ENCODE assay signal across 26 cellular contexts in the genomic region with DNA sequence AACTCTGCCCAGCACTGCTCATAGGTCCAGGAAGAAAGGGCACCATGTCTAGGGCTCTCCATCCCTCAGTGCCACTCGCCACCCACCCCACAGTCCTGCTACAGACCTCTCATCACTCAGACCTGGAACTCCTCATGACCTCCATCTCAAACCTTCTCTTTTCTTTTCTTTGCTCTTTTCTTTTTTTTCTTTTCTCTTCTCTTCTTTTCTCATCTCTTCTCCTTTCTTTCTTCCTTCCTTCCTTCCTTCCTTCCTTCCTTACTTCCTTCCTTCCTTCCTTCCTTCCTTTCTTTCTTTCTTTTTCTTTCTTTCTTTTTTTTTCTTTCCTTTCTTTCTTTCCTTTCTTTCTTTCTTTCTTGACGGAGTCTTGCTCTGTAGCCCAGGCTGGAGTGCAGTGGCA.
DNase-seq lines count a peak whose midpoint lies in the region; ATAC-seq, FAIRE-seq and TF ChIP-seq lines count a peak whose summit lies in the region.
"Had no signal": no experiment of that assay in that cellular context is flagged by ENCODE, and none has a peak within 500 bp of the region (broad histone marks: within the 10 kb centered on the region; RNA-seq: fewer than 3 reads in every experiment).

No MANE protein-coding gene starts in this region.

- TF ChIP-seq CTCF in MCF 10A (IDR thresholded peaks at IDR 0.05; ENCODE audit: unreplicated experiment), result no peak
- TF ChIP-seq CTCF in mammary epithelial cell (conservative IDR thresholded peaks at IDR 0.05 in 1 of 2, IDR thresholded peaks at IDR 0.05 in 1 of 2; ENCODE audit: extremely low read depth in 1 of 2, insufficient read depth in 1 of 2, low read depth in 1 of 2, low read length in 2 of 2), result no peak
- no peak for TF ChIP-seq CTCF in K562 (IDR thresholded peaks at IDR 0.05 in 2 of 3, conservative IDR thresholded peaks at IDR 0.05 in 1 of 3; ENCODE audit: insufficient read depth in 2 of 3, low read depth in 1 of 3, low read length in 3 of 3)

- H3K27me3 ChIP-seq in mammary epithelial cell (ENCODE audit: insufficient read depth, low read length) (no peaks in the 10 kb centered on the region), K562 (ENCODE audit: control insufficient read depth in 2 of 2, insufficient read depth in 2 of 2, low read length in 2 of 2) (no peaks in the 10 kb centered on the region)
- H3K27me3 ChIP-seq: BE2C; BLaER1 treated with 17β-estradiol and CSF1 and Interleukin-3, amounts not matched to agents 10 nM and 100 nM had no signal

- H3K27me3 Mint-ChIP-seq in MCF 10A (ENCODE audit: insufficient read depth, unreplicated experiment), result no peaks in the 10 kb centered on the region
- H3K27me3 Mint-ChIP-seq in stimulated activated memory B cell treated with anti-CD40 and anti-IgM and Interleukin-4, amounts not matched to agents 10 μg/mL and 1 μg/mL and 100 μg/mL, for 72 hours, result peaks cover 15% of the 10 kb centered on the region
- H3K27me3 Mint-ChIP-seq: CD4-positive, alpha-beta T cell had no signal

- H3K4me1 ChIP-seq in mammary epithelial cell (ENCODE audit: insufficient read depth, low read length), result no peaks in the 10 kb centered on the region
- peaks cover 31 to 32% of the 10 kb centered on the region in 2 experiments for H3K4me1 ChIP-seq in K562 (replicated peaks in 1 of 2; ENCODE audit: control insufficient read depth in 2 of 2, insufficient read depth in 2 of 2, low read length in 2 of 2)
- H3K4me1 ChIP-seq: BE2C had no signal

- dilution Hi-C loops in mammary epithelial cell (cut with HindIII; ENCODE audit: low sequenced_read_pairs), result no loop called here

- H3K79me2 ChIP-seq in mammary epithelial cell (ENCODE audit: insufficient read depth, low read length) (no peaks in the 10 kb centered on the region), K562 (ENCODE audit: control insufficient read depth, insufficient read depth, low read length) (no peaks in the 10 kb centered on the region)

- in situ Hi-C loops in mammary epithelial cell (cut with MboI; ENCODE audit: low sequenced_read_pairs in 2 of 2) (no loop called here), K562 (cut with MboI) (no loop called here)

- H3K4me3 ChIP-seq in mammary epithelial cell (replicated peaks in 1 of 3; ENCODE audit: insufficient read depth in 1 of 3, low read depth in 2 of 3, low read length in 3 of 3) (no peak overlapping the region), K562 (no peak overlapping the region)
- H3K4me3 ChIP-seq: A549; BLaER1 treated with 17β-estradiol and CSF1 and Interleukin-3, amounts not matched to agents 10 nM and 100 nM; GM12878; GM23248 had no signal

- POLR2A ChIA-PET in MCF 10A (lab: Yijun Ruan, JAX), result no interaction called here
- POLR2A ChIA-PET in K562 (lab: Yijun Ruan, JAX), result no interaction called here

- TF ChIP-seq EP300 in K562 (IDR thresholded peaks at IDR 0.05; ENCODE audit: low read length), result no peak

- no peaks in the 10 kb centered on the region for H3K9me3 ChIP-seq in mammary epithelial cell (replicated peaks; ENCODE audit: insufficient read depth, low read length)
- H3K9me3 ChIP-seq in K562 (replicated peaks; ENCODE audit: control insufficient read depth, insufficient read depth, low read depth, low read length), result no peaks in the 10 kb centered on the region
- H3K9me3 ChIP-seq: A549, BE2C had no signal

- no peaks in the 10 kb centered on the region for H3K9me3 Mint-ChIP-seq in MCF 10A (ENCODE audit: unreplicated experiment)
- H3K9me3 Mint-ChIP-seq in stimulated activated memory B cell treated with anti-CD40 and anti-IgM and Interleukin-4, amounts not matched to agents 10 μg/mL and 1 μg/mL and 100 μg/mL, for 72 hours, result peaks cover 4% of the 10 kb centered on the region
- H3K9me3 Mint-ChIP-seq: CD4-positive, alpha-beta T cell had no signal

- no peak for ATAC-seq in K562
- no peak for ATAC-seq in stimulated activated memory B cell treated with anti-CD40 and anti-IgM and Interleukin-4, amounts not matched to agents 10 μg/mL and 1 μg/mL and 100 μg/mL, for 72 hours
- ATAC-seq: A549, GM12878 had no signal

- 73% methylated on average over 2 of the region's 2 CpGs for WGBS in mammary epithelial cell (ENCODE audit: low coverage, missing lambda C conversion rate)
- WGBS in K562 (ENCODE audit: insufficient coverage, low coverage, missing lambda C conversion rate), result 75% methylated on average over 2 of the region's 2 CpGs

- CTCF ChIA-PET in MCF 10A (lab: Yijun Ruan, JAX), result no interaction called here
- CTCF ChIA-PET in mammary epithelial cell (lab: Charles Lee; ENCODE audit: low non-redundant PET), result no interaction called here
- CTCF ChIA-PET in K562 (lab: Yijun Ruan, JAX; ENCODE audit: low intra/inter-chr PET ratio), result no interaction called here

- no peaks in the 10 kb centered on the region for H3K36me3 Mint-ChIP-seq in MCF 10A (ENCODE audit: insufficient read depth, unreplicated experiment)
- H3K36me3 Mint-ChIP-seq in stimulated activated memory B cell treated with anti-CD40 and anti-IgM and Interleukin-4, amounts not matched to agents 10 μg/mL and 1 μg/mL and 100 μg/mL, for 72 hours, result no peaks in the 10 kb centered on the region
- H3K36me3 Mint-ChIP-seq: CD14-positive monocyte; CD8-positive, alpha-beta memory T cell had no signal

- BruUV-seq in MCF 10A (replicated peaks; lab: Mats Ljungman, UMichigan), result no TSS peak
- BruUV-seq in mammary epithelial cell (replicated peaks; lab: Mats Ljungman, UMichigan), result no TSS peak
- BruUV-seq in K562 (replicated peaks; lab: Mats Ljungman, UMichigan), result no TSS peak

- H3K4me3 Mint-ChIP-seq in MCF 10A (ENCODE audit: unreplicated experiment), result no peak overlapping the region
- H3K4me3 Mint-ChIP-seq in stimulated activated memory B cell treated with anti-CD40 and anti-IgM and Interleukin-4, amounts not matched to agents 10 μg/mL and 1 μg/mL and 100 μg/mL, for 72 hours, result no peak overlapping the region
- H3K4me3 Mint-ChIP-seq: CD4-positive, alpha-beta T cell had no signal

- H3K27ac ChIP-seq in mammary epithelial cell (ENCODE audit: insufficient read depth, low read depth, low read length) (no peak overlapping the region), K562 (ENCODE audit: extremely low read depth, low read depth, low read length) (no peak overlapping the region)
- H3K27ac ChIP-seq: A549; BLaER1 treated with 17β-estradiol and CSF1 and Interleukin-3, amounts not matched to agents 10 nM and 100 nM; GM23248 had no signal

- no peak overlapping the region for H2AFZ ChIP-seq in mammary epithelial cell (ENCODE audit: low read depth, low read length)
- H2AFZ ChIP-seq in K562 (ENCODE audit: low read depth, low read length), result no peak overlapping the region
- H2AFZ ChIP-seq: GM23248 had no signal

- no peak for TF ChIP-seq POLR2A in K562 (conservative IDR thresholded peaks at IDR 0.05)

- no peak for TF ChIP-seq RAD21 in K562 (CRISPR knock-in tag; conservative IDR thresholded peaks at IDR 0.05 in 1 of 2, IDR thresholded peaks at IDR 0.05 in 1 of 2)

- no peaks in the 10 kb centered on the region for H3K4me1 Mint-ChIP-seq in MCF 10A (ENCODE audit: insufficient read depth, unreplicated experiment)
- peaks cover 7% of the 10 kb centered on the region for H3K4me1 Mint-ChIP-seq in stimulated activated memory B cell treated with anti-CD40 and anti-IgM and Interleukin-4, amounts not matched to agents 10 μg/mL and 1 μg/mL and 100 μg/mL, for 72 hours

- H4K20me1 ChIP-seq in mammary epithelial cell (ENCODE audit: insufficient read depth, low read length) (no peaks in the 10 kb centered on the region), K562 (replicated peaks; ENCODE audit: control insufficient read depth, insufficient read depth, low read length) (no peaks in the 10 kb centered on the region)
- H4K20me1 ChIP-seq: BLaER1 treated with 17β-estradiol and CSF1 and Interleukin-3, amounts not matched to agents 10 nM and 100 nM had no signal

- intact Hi-C loops in MCF 10A (cut with micrococcal nuclease), result loop anchor here (10.0 kb wide), 1 partner anchor 102 kb away; no protein-coding TSS in a partner anchor
- intact Hi-C loops in mammary epithelial cell (cut with micrococcal nuclease), result no loop called here
- intact Hi-C loops in K562 (cut with micrococcal nuclease), result loop anchor here (10.0 kb wide), 1 partner anchor 352 kb away; no protein-coding TSS in a partner anchor

- H3K27ac Mint-ChIP-seq in MCF 10A (ENCODE audit: low read depth, unreplicated experiment), result peak overlapping the region; percentile 5
- peak overlapping the region; percentile 6 for H3K27ac Mint-ChIP-seq in stimulated activated memory B cell treated with anti-CD40 and anti-IgM and Interleukin-4, amounts not matched to agents 10 μg/mL and 1 μg/mL and 100 μg/mL, for 72 hours
- H3K27ac Mint-ChIP-seq: CD14-positive monocyte; CD4-positive, alpha-beta T cell had no signal

- H3K4me2 ChIP-seq in mammary epithelial cell (ENCODE audit: insufficient read depth, low read depth, low read length) (no peak overlapping the region), K562 (ENCODE audit: insufficient read depth, low read length) (no peak overlapping the region)
- H3K4me2 ChIP-seq: A549; BLaER1 treated with 17β-estradiol and CSF1 and Interleukin-3, amounts not matched to agents 10 nM and 100 nM had no signal

- no peak for DNase-seq in MCF 10A (ENCODE audit: unreplicated experiment)
- DNase-seq in mammary epithelial cell, result no peak
- DNase-seq in K562 (ENCODE audit: extremely low read depth in 1 of 4, low spot score in 3 of 4), result no peak
- DNase-seq in stimulated activated CD4-positive, alpha-beta T cell treated with anti-CD3 and anti-CD28 coated beads, Interleukin-4, amount 100 ng/mL, for 4 hours, result no peak
- no peak for DNase-seq in stimulated activated naive CD4-positive, alpha-beta T cell treated with Interleukin-2 at 50 U/mL for 16 hours (lab: John Stamatoyannopoulos, UW)
- DNase-seq: 8988T; ACHN; AML-193; BE2C; CD4-positive, alpha-beta T cell; CD8-positive, alpha-beta memory T cell; DMS 273 treated with DMSO at 0.1 percent for 48 hours; DMS79; EL; GDM1; GM23248; H7; HCEC 1CT had no signal

- no peak for FAIRE-seq in K562 (lab: Jason Lieb, UNC)
- FAIRE-seq: A549, D721Med, GM12878, GM19239, H1 had no signal

- H3K9me1 ChIP-seq in K562 (ENCODE audit: control insufficient read depth, insufficient read depth, low read length), result peaks cover 3% of the 10 kb centered on the region

- H3K9ac ChIP-seq in mammary epithelial cell (ENCODE audit: insufficient read depth, low read length), result no peak overlapping the region
- no peak overlapping the region for H3K9ac ChIP-seq in K562 (ENCODE audit: insufficient read depth in 1 of 2, low read depth in 2 of 2, low read length in 2 of 2)
- H3K9ac ChIP-seq: BLaER1 treated with 17β-estradiol and CSF1 and Interleukin-3, amounts not matched to agents 10 nM and 100 nM; GM23248 had no signal

- H3K36me3 ChIP-seq in mammary epithelial cell (ENCODE audit: insufficient read depth, low read length) (no peaks in the 10 kb centered on the region), K562 (ENCODE audit: control insufficient read depth, insufficient read depth, low read length) (no peaks in the 10 kb centered on the region)
- H3K36me3 ChIP-seq: BE2C; BLaER1 treated with 17β-estradiol and CSF1 and Interleukin-3, amounts not matched to agents 10 nM and 100 nM had no signal
